ENCODE assay signal across 8 cellular contexts in genomic region chrX:15493118-15494082, GRCh38. TPM values are rescaled to one million over a fixed set of nuclear protein-coding genes. Genes with fewer than 3 reads are reported as not detected.
DNase-seq lines count a peak whose midpoint lies in the region; ATAC-seq and TF ChIP-seq lines count a peak whose summit lies in the region.

PIR (minus strand) TSS chrX:15493333; CDS start chrX:15491257, 2,076 bp downstream.

- H3K4me1 ChIP-seq in CD8-positive, alpha-beta memory T cell (ENCODE audit: insufficient read depth, low read length), result no peaks in the 10 kb centered on the region

- no peaks in the 10 kb centered on the region for H3K9me3 Mint-ChIP-seq in CD8-positive, alpha-beta memory T cell
- H3K9me3 Mint-ChIP-seq in endothelial cell (ENCODE audit: unreplicated experiment), result no peaks in the 10 kb centered on the region

- peaks cover 0 to 23% of the 10 kb centered on the region in 2 donors for H3K27me3 Mint-ChIP-seq in CD8-positive, alpha-beta memory T cell
- H3K27me3 Mint-ChIP-seq in endothelial cell (ENCODE audit: unreplicated experiment), result no peaks in the 10 kb centered on the region

- peaks cover 2 to 13% (median 4%) of the 10 kb centered on the region in 3 donors for H3K4me1 Mint-ChIP-seq in CD8-positive, alpha-beta memory T cell
- H3K4me1 Mint-ChIP-seq in endothelial cell (ENCODE audit: unreplicated experiment), result peaks cover 29% of the 10 kb centered on the region

- CTCF ChIA-PET in CD8-positive, alpha-beta memory T cell (lab: Charles Lee), result no interaction called here

- H3K9me3 ChIP-seq in CD8-positive, alpha-beta memory T cell (ENCODE audit: low read length), result no peaks in the 10 kb centered on the region

- POLR2A ChIA-PET in CD8-positive, alpha-beta memory T cell (lab: Charles Lee), result no interaction called here

- peak within 1 kb of the TSS in 3 of 8 donors; percentile 8 to 63 (median 53) for H3K27ac Mint-ChIP-seq in CD8-positive, alpha-beta memory T cell
- H3K27ac Mint-ChIP-seq in endothelial cell (ENCODE audit: unreplicated experiment), result peak within 1 kb of the TSS; percentile 91

- peak within 1 kb of the TSS; percentile 70 to 83 (median 78) for H3K4me3 Mint-ChIP-seq in CD8-positive, alpha-beta memory T cell
- H3K4me3 Mint-ChIP-seq in endothelial cell (ENCODE audit: unreplicated experiment), result peak within 1 kb of the TSS; percentile 90

- H3K27ac ChIP-seq in CD8-positive, alpha-beta memory T cell (ENCODE audit: low read depth, low read length), result no peak within 1 kb of the TSS

- DNase-seq in CD8-positive, alpha-beta memory T cell, result peak in 4 of 5 donors; percentile 1 to 46 (median 14)
- DNase-seq in NCI-H82 treated with DMSO at 0.1 percent for 48 hours (lab: John Stamatoyannopoulos, UW; ENCODE audit: unreplicated experiment) (peak; percentile 73), endothelial cell (ENCODE audit: low spot score) (peak; percentile 75), mesenteric fat pad (ENCODE audit: low spot score) (peak; percentile 95)
- peak; percentile 9 to 10 for DNase-seq in activated CD8-positive, alpha-beta memory T cell treated with anti-CD3 and anti-CD28 coated beads for 4 hours (ENCODE audit: low read depth in 2 of 2)
- peak; percentile 50 to 56 for DNase-seq in stimulated activated CD8-positive, alpha-beta memory T cell treated with anti-CD3 and anti-CD28 coated beads, Interleukin-15, amount 100 ng/mL, for 48 hours (ENCODE audit: low read depth in 2 of 2)

- no peaks in the 10 kb centered on the region for H3K36me3 Mint-ChIP-seq in CD8-positive, alpha-beta memory T cell
- peaks cover 3% of the 10 kb centered on the region for H3K36me3 Mint-ChIP-seq in endothelial cell (ENCODE audit: low read depth, unreplicated experiment)

- H3K36me3 ChIP-seq in CD8-positive, alpha-beta memory T cell (ENCODE audit: insufficient read depth, low read length), result no peaks in the 10 kb centered on the region

- no peaks in the 10 kb centered on the region for H3K27me3 ChIP-seq in CD8-positive, alpha-beta memory T cell (ENCODE audit: insufficient read depth, low read length, poor library complexity, severe bottlenecking)

- ATAC-seq in GM19452 (IDR thresholded peaks at IDR 0.05; ENCODE audit: unreplicated experiment) (peak; percentile 97), HG03565 (IDR thresholded peaks at IDR 0.05; ENCODE audit: unreplicated experiment) (peak; percentile 95)

- peak; percentile 26 for TF ChIP-seq CTCF in endothelial cell (IDR thresholded peaks at IDR 0.05; ENCODE audit: unreplicated experiment)

- peak within 1 kb of the TSS; percentile 41 for H3K4me3 ChIP-seq in CD8-positive, alpha-beta memory T cell (ENCODE audit: low read length)

RNA-seq across cellular contexts. Expression of gene PIR, which starts in this region (rescaled TPM):
- 1 to 10 TPM; 1.9 to 2.6 TPM for total RNA-seq in CD8-positive, alpha-beta memory T cell
- polyA plus RNA-seq in CD8-positive, alpha-beta memory T cell, result 0.22 TPM
- total RNA-seq in endothelial cell (ENCODE audit: unreplicated experiment) (47.3 TPM), mesenteric fat pad (30.0 TPM)

Comparison
In these comparisons a context has a peak if more than half of its experiments do, and no peak if none do; other contexts are left out.
1. DNase-seq: peak in every context shown above with its lines; median percentile 95 in mesenteric fat pad; 75 in endothelial cell; 73 in NCI-H82 treated with DMSO at 0.1 percent for 48 hours; 53 in stimulated activated CD8-positive, alpha-beta memory T cell treated with anti-CD3 and anti-CD28 coated beads, Interleukin-15, amount 100 ng/mL, for 48 hours; 14 in CD8-positive, alpha-beta memory T cell; 10 in activated CD8-positive, alpha-beta memory T cell treated with anti-CD3 and anti-CD28 coated beads for 4 hours.